ENCODE assay signal across 24 cellular contexts in the genomic region with DNA sequence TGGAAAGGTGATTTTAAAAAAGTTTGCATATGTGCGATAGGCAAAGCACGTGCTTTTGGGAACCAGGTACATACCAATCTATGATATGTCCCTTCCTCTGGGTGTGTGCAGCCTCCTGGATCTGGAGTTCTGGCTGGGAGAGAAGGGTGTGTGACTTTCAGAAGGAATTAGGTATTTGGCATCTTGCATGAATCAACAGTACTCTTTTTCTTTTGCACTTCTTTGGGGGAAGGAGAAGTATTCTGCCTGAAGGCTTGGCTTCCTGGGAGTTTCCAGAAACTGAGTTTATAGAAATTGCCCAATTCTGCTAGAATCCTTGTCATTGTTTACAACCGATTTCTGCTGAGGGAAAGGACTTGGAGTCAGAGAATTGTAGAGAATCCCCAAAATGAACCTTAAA. TPM values are rescaled to one million over a fixed set of nuclear protein-coding genes. Genes with fewer than 3 reads are reported as not detected.
A peak's percentile ranks its signal among the peaks of the same experiment; 100 is the strongest.
DNase-seq lines count a peak whose midpoint lies in the region; ATAC-seq, FAIRE-seq and TF ChIP-seq lines count a peak whose summit lies in the region.
"Had no signal": no experiment of that assay in that cellular context is flagged by ENCODE, and none has a peak within 500 bp of the region (broad histone marks: within the 10 kb centered on the region; RNA-seq: fewer than 3 reads in every experiment).

No MANE protein-coding gene starts in this region.

- no peak for TF ChIP-seq EP300 in A549 (IDR thresholded peaks at IDR 0.05)

- POLR2A ChIA-PET in A549 (lab: Yijun Ruan, JAX) (no interaction called here), OCI-LY7 (lab: Charles Lee) (interaction anchor here (0.6 kb wide), 1 partner anchor 234 kb away, joined by 4 read pairs; no protein-coding TSS in a partner anchor)

- no peak for TF ChIP-seq POLR2A in A549 (IDR thresholded peaks at IDR 0.05; ENCODE audit: low read length)

- H3K4me3 ChIP-seq in A549 (no peak overlapping the region), RWPE2 (ENCODE audit: severe bottlenecking) (no peak overlapping the region), kidney (ENCODE audit: low read length in 2 of 2) (no peak overlapping the region), OCI-LY7 (ENCODE audit: low read depth, low read length, poor library complexity, severe bottlenecking) (no peak overlapping the region)
- H3K4me3 ChIP-seq: coronary artery had no signal

- FAIRE-seq in A549 (lab: Jason Lieb, UNC) (no peak), kidney (lab: Jason Lieb, UNC) (no peak)
- FAIRE-seq: GM12892, HepG2 had no signal

- TF ChIP-seq CTCF in A549 (IDR thresholded peaks at IDR 0.05) (no peak), RWPE2 (IDR thresholded peaks at IDR 0.05; ENCODE audit: poor library complexity, severe bottlenecking) (no peak), mesothelial cell of epicardium (IDR thresholded peaks at IDR 0.05; ENCODE audit: unreplicated experiment) (no peak), kidney (IDR thresholded peaks at IDR 0.05; ENCODE audit: borderline replicate concordance, extremely low read depth, insufficient read depth) (no peak), OCI-LY7 (conservative IDR thresholded peaks at IDR 0.05; ENCODE audit: low read length) (no peak)

- no peaks in the 10 kb centered on the region for H3K27me3 Mint-ChIP-seq in mesothelial cell of epicardium (ENCODE audit: low read depth)
- H3K27me3 Mint-ChIP-seq: memory B cell, naive B cell had no signal

- H3K79me2 ChIP-seq in OCI-LY7 (ENCODE audit: insufficient read depth, low read depth, low read length), result no peaks in the 10 kb centered on the region

- peaks cover 42% of the 10 kb centered on the region for H3K4me1 Mint-ChIP-seq in mesothelial cell of epicardium

- ATAC-seq in A549 (no peak), RWPE2 (ENCODE audit: low read depth) (peak; percentile 78)
- ATAC-seq: HepG2, right cardiac atrium, SK-N-SH treated with all-trans-retinoic acid at 6 μM for 48 hours had no signal

- H3K4me3 Mint-ChIP-seq in mesothelial cell of epicardium, result no peak overlapping the region
- H3K4me3 Mint-ChIP-seq: activated naive CD8-positive, alpha-beta T cell treated with anti-CD3 and anti-CD28 coated beads, Interleukin-2, amount 10 ng/mL, durations not matched to agents 7 days and 5 days; memory B cell; type B pancreatic cell had no signal

- intact Hi-C loops in kidney (cut with DNase I), result no loop called here
- intact Hi-C loops in OCI-LY7 (cut with micrococcal nuclease; ENCODE audit: unreplicated experiment), result no loop called here

- TF ChIP-seq RAD21 in A549 (conservative IDR thresholded peaks at IDR 0.05 in 1 of 2, IDR thresholded peaks at IDR 0.05 in 1 of 2), result no peak

- H3K27ac ChIP-seq in A549, result peak overlapping the region; percentile 53 to 64; a peak in 5 of 6 replicates
- peak overlapping the region; percentile 58 for H3K27ac ChIP-seq in RWPE2 (ENCODE audit: poor library complexity, severe bottlenecking)
- H3K27ac ChIP-seq in epithelial cell of prostate, result peak overlapping the region; percentile 67
- no peak overlapping the region for H3K27ac ChIP-seq in kidney (ENCODE audit: low read depth in 2 of 2, low read length in 2 of 2)
- H3K27ac ChIP-seq in OCI-LY7 (ENCODE audit: low read depth, low read length, poor library complexity, severe bottlenecking), result no peak overlapping the region
- H3K27ac ChIP-seq: coronary artery, HL-60 had no signal

- H3K9me3 ChIP-seq in A549 (no peaks in the 10 kb centered on the region), RWPE2 (ENCODE audit: severe bottlenecking) (no peaks in the 10 kb centered on the region), kidney (ENCODE audit: control insufficient read depth in 1 of 2, low read length in 2 of 2) (no peaks in the 10 kb centered on the region), OCI-LY7 (ENCODE audit: low read length) (peaks cover 12% of the 10 kb centered on the region; the same call in 1 of the 2 replicates)

- peaks cover 1% of the 10 kb centered on the region for H3K9me3 Mint-ChIP-seq in mesothelial cell of epicardium
- H3K9me3 Mint-ChIP-seq: activated naive CD8-positive, alpha-beta T cell treated with anti-CD3 and anti-CD28 coated beads, Interleukin-2, amount 10 ng/mL, durations not matched to agents 7 days and 5 days; activated T-helper 2 cell treated with anti-CD3 and anti-CD28 coated beads, Interferon-gamma antibody, Interleukin-2, Interleukin-4, amounts not matched to agents 10 μg/mL and 5 μg/mL and 100 μg/mL, durations not matched to agents 14 hours and 24 hours and 36 hours; memory B cell; naive B cell; type B pancreatic cell had no signal

- no peak overlapping the region for H2AFZ ChIP-seq in OCI-LY7 (ENCODE audit: low read length)

- H3K4me1 ChIP-seq in A549 (peaks cover 38% of the 10 kb centered on the region), RWPE2 (ENCODE audit: insufficient read depth, poor library complexity, severe bottlenecking) (peaks cover 30% of the 10 kb centered on the region), kidney (ENCODE audit: control insufficient read depth in 1 of 2, insufficient read depth in 1 of 2, low read depth in 1 of 2, low read length in 2 of 2) (peaks cover 9 to 15% of the 10 kb centered on the region in 2 donors), OCI-LY7 (ENCODE audit: insufficient read depth, low read length, poor library complexity, severe bottlenecking) (peaks cover 50% of the 10 kb centered on the region)

- DNase-seq in A549 (ENCODE audit: low read depth in 1 of 2, low spot score in 1 of 2), result peak in 1 of 2 experiments; percentile 30
- no peak for DNase-seq in RWPE2 (ENCODE audit: low spot score)
- DNase-seq in epithelial cell of prostate (ENCODE audit: low read depth, low spot score), result no peak
- DNase-seq in mesothelial cell of epicardium (ENCODE audit: low spot score in 2 of 2, unreplicated experiment in 2 of 2), result no peak
- DNase-seq in kidney, result no peak
- no peak for DNase-seq in stimulated activated naive CD4-positive, alpha-beta T cell (lab: John Stamatoyannopoulos, UW)
- no peak for DNase-seq in Ammon's horn (ENCODE audit: low spot score)
- no peak for DNase-seq in OCI-LY7 (ENCODE audit: low spot score)
- DNase-seq: activated naive CD8-positive, alpha-beta T cell treated with anti-CD3 and anti-CD28 coated beads, Interleukin-2, amount 10 ng/mL, durations not matched to agents 7 days and 5 days; naive B cell; NCI-H1105; NCI-H2029 treated with DMSO at 0.1 percent for 48 hours; NCI-H345; right cardiac atrium; stimulated activated CD4-positive, alpha-beta T cell treated with anti-CD3 and anti-CD28 coated beads, Interleukin-12 subunit alpha, Interleukin-12 subunit beta, amount 100 ng/mL, for 4 hours; stimulated activated CD4-positive, alpha-beta T cell treated with anti-CD3 and anti-CD28 coated beads, Interleukin-4, amount 100 ng/mL, for 4 hours had no signal

- H3K9ac ChIP-seq in kidney (ENCODE audit: low read length in 2 of 2), result no peak overlapping the region

- no TSS peak for BruUV-seq in OCI-LY7 (replicated peaks; lab: Mats Ljungman, UMichigan)

- no peaks in the 10 kb centered on the region for H3K36me3 Mint-ChIP-seq in mesothelial cell of epicardium
- H3K36me3 Mint-ChIP-seq: activated naive CD8-positive, alpha-beta T cell treated with anti-CD3 and anti-CD28 coated beads, Interleukin-2, amount 10 ng/mL, durations not matched to agents 7 days and 5 days; memory B cell; naive B cell; type B pancreatic cell had no signal

- H3K9me2 ChIP-seq in OCI-LY7 (ENCODE audit: insufficient read depth, low read length), result no peaks in the 10 kb centered on the region

- peak overlapping the region; percentile 17 for H3K27ac Mint-ChIP-seq in mesothelial cell of epicardium
- H3K27ac Mint-ChIP-seq: activated naive CD8-positive, alpha-beta T cell treated with anti-CD3 and anti-CD28 coated beads, Interleukin-2, amount 10 ng/mL, durations not matched to agents 7 days and 5 days; activated T-helper 2 cell treated with anti-CD3 and anti-CD28 coated beads, Interferon-gamma antibody, Interleukin-2, Interleukin-4, amounts not matched to agents 10 μg/mL and 5 μg/mL and 100 μg/mL, durations not matched to agents 14 hours and 24 hours and 36 hours; memory B cell; type B pancreatic cell had no signal

- CTCF ChIA-PET in A549 (lab: Yijun Ruan, JAX), result interaction anchor here (1.1 kb wide), 1 partner anchor 105 kb away, joined by 4 read pairs; no protein-coding TSS in a partner anchor
- CTCF ChIA-PET in OCI-LY7 (lab: Charles Lee; ENCODE audit: unreplicated experiment), result no interaction called here

- no peaks in the 10 kb centered on the region for H3K27me3 ChIP-seq in RWPE2 (ENCODE audit: insufficient read depth, poor library complexity, severe bottlenecking)

- WGBS in A549 (ENCODE audit: missing lambda C conversion rate), result 68% methylated on average over 3 of the region's 3 CpGs

- H3K4me2 ChIP-seq in A549 (peak overlapping the region; percentile 25; the same call in 2 of the 3 replicates), OCI-LY7 (ENCODE audit: low read length) (no peak overlapping the region)

- H4K20me1 ChIP-seq in OCI-LY7 (ENCODE audit: insufficient read depth, low read length), result no peaks in the 10 kb centered on the region

- H3K36me3 ChIP-seq in RWPE2 (ENCODE audit: low read depth), result no peaks in the 10 kb centered on the region
- no peaks in the 10 kb centered on the region for H3K36me3 ChIP-seq in kidney (ENCODE audit: control insufficient read depth in 1 of 2, insufficient read depth in 2 of 2, low read length in 2 of 2)
- no peaks in the 10 kb centered on the region; the same call in 1 of the 2 replicates for H3K36me3 ChIP-seq in OCI-LY7 (ENCODE audit: insufficient read depth, low read length)

TF ChIP-seq in A549, 52 proteins besides CTCF, POLR2A, EP300 and RAD21:
- peak in 1 of 2 experiments; percentile 19; a peak in 1 of 4 replicates for TF ChIP-seq CEBPB (IDR thresholded peaks at IDR 0.05)
- TF ChIP-seq CHD4 (IDR thresholded peaks at IDR 0.05; ENCODE audit: borderline replicate concordance), result no peak

RNA-seq across cellular contexts. Expression of a gene that starts 2.9 kb away (rescaled TPM):
- 10.6 and 11.3 TPM in 2 replicates for polyA plus RNA-seq in A549 (2011; rRNA removed)
- polyA plus RNA-seq in A549 (2012; cell fraction: cytosol; rRNA removed), result 1.4 and 1.6 TPM in 2 replicates
- polyA plus RNA-seq in A549 (2012; cell fraction: nucleus; rRNA removed), result 2.0 and 3.1 TPM in 2 replicates
- 2.9 to 4.3 TPM (median 3.3 TPM) in 3 replicates for polyA plus RNA-seq in A549 (2017; fragmentation: RNase III; extraction: RNeasy Plus Mini Kit Qiagen cat#74134 plus additional on column Dnase treatment)
- polyA minus RNA-seq in A549 (2011; rRNA and poly(A)+ RNA removed), result 10.9 and 11.9 TPM in 2 replicates
- 114 to 120 TPM (median 117 TPM) in 3 replicates for total RNA-seq in mesothelial cell of epicardium
- 151 TPM for total RNA-seq in kidney
- 33.1 TPM for polyA plus RNA-seq in kidney (ENCODE audit: insufficient read depth, low read depth, low replicate concordance)
- total RNA-seq in OCI-LY7 (2014; rRNA removed; shearing (Covaris generic)), result 5.8 and 6.8 TPM in 2 replicates
- total RNA-seq in OCI-LY7 (2022), result 12.0 and 13.0 TPM in 2 replicates

Comparison
In these comparisons a context has a peak if more than half of its experiments do, and no peak if none do; other contexts are left out.
1. H3K27ac ChIP-seq: peak in A549 (2 of 2), RWPE2 (single experiment) and epithelial cell of prostate (single experiment); none in kidney (0 of 2) and OCI-LY7 (single experiment).